ENCODE assay signal across 9 cellular contexts in the genomic region with DNA sequence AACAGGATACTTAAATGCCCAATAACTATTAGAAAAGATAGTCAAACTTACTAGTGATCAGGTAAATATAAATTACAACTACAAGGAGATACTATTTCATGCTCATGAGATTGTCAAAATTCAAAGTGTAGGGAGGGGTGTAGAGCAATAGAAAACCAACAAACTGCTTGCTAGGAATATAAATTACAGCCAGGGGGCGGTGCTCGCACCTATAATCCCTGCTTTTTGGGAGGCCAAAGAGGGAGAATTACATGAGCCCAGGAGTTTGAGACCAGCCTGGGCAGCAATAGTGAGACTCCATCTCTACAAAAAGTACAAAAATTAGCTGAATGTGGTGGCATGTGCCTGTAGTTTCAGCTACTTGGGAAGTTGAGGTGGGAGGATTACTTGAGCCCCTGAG.
DNase-seq lines count a peak whose midpoint lies in the region; ATAC-seq and TF ChIP-seq lines count a peak whose summit lies in the region.
"Had no signal": no experiment of that assay in that cellular context is flagged by ENCODE, and none has a peak within 500 bp of the region (broad histone marks: within the 10 kb centered on the region; RNA-seq: fewer than 3 reads in every experiment).

No MANE protein-coding gene starts in this region.

- no peak overlapping the region for H3T11ph ChIP-seq in H9 (ENCODE audit: low read length)

- H3K56ac ChIP-seq in H9 (ENCODE audit: insufficient read length, low read depth, low read length), result no peak overlapping the region

- no peaks in the 10 kb centered on the region for H3K36me3 ChIP-seq in SJCRH30
- no peaks in the 10 kb centered on the region for H3K36me3 ChIP-seq in naive thymus-derived CD4-positive, alpha-beta T cell (ENCODE audit: control insufficient read depth in 2 of 3, insufficient read depth in 3 of 3, low read length in 3 of 3)
- H3K36me3 ChIP-seq: tibial nerve had no signal

- H4K20me1 ChIP-seq in H9 (ENCODE audit: control insufficient read depth, insufficient read depth, insufficient read length), result no peaks in the 10 kb centered on the region

- H3K27ac Mint-ChIP-seq in H9, result no peak overlapping the region
- no peak overlapping the region for H3K27ac Mint-ChIP-seq in naive thymus-derived CD4-positive, alpha-beta T cell

- H3K4me3 Mint-ChIP-seq in H9, result no peak overlapping the region
- no peak overlapping the region for H3K4me3 Mint-ChIP-seq in naive thymus-derived CD4-positive, alpha-beta T cell

- peaks cover 4 to 6% of the 10 kb centered on the region in 2 experiments; a peak in 3 of 4 replicates for H3K4me1 Mint-ChIP-seq in H9
- H3K4me1 Mint-ChIP-seq in naive thymus-derived CD4-positive, alpha-beta T cell, result no peaks in the 10 kb centered on the region

- ATAC-seq in naive thymus-derived CD4-positive, alpha-beta T cell, result no peak
- ATAC-seq in HG03442 (IDR thresholded peaks at IDR 0.05; ENCODE audit: unreplicated experiment), result no peak

- no peaks in the 10 kb centered on the region for H3K9me3 Mint-ChIP-seq in H9
- H3K9me3 Mint-ChIP-seq in naive thymus-derived CD4-positive, alpha-beta T cell, result peaks cover 0 to 2% (median 0%) of the 10 kb centered on the region in 11 donors

- no peaks in the 10 kb centered on the region for H3K27me3 Mint-ChIP-seq in H9 (ENCODE audit: low read depth)
- H3K27me3 Mint-ChIP-seq in naive thymus-derived CD4-positive, alpha-beta T cell, result peaks cover 0 to 8% (median 0%) of the 10 kb centered on the region in 5 donors

- CTCF ChIA-PET in naive thymus-derived CD4-positive, alpha-beta T cell (lab: Charles Lee), result no interaction called here

- peak; percentile 46 for DNase-seq in EH (ENCODE audit: low read depth)
- peak; percentile 58 for DNase-seq in H9
- peak; percentile 3 to 40 for DNase-seq in SJCRH30
- DNase-seq in islet precursor cell, result peak; percentile 66
- DNase-seq in naive thymus-derived CD4-positive, alpha-beta T cell, result no peak
- DNase-seq in stimulated activated CD4-positive, alpha-beta T cell treated with anti-CD3 and anti-CD28 coated beads, Interleukin-2, amount 100 ng/mL, for 48 hours, result no peak
- DNase-seq in epidermal melanocyte (ENCODE audit: insufficient read length, low spot score), result no peak

- H2BK120ac ChIP-seq in H9 (ENCODE audit: low read depth, low read length, poor library complexity, severe bottlenecking), result no peak overlapping the region

- H3K4me3 ChIP-seq in SJCRH30, result no peak overlapping the region
- H3K4me3 ChIP-seq in naive thymus-derived CD4-positive, alpha-beta T cell (ENCODE audit: low read length), result no peak overlapping the region
- H3K4me3 ChIP-seq: tibial nerve had no signal

- no peak overlapping the region for H3K27ac ChIP-seq in H9 (ENCODE audit: insufficient read length, low read depth, low read length)
- H3K27ac ChIP-seq in SJCRH30, result no peak overlapping the region
- no peak overlapping the region for H3K27ac ChIP-seq in naive thymus-derived CD4-positive, alpha-beta T cell (ENCODE audit: low read depth, low read length)
- H3K27ac ChIP-seq: tibial nerve had no signal

- no peak overlapping the region for H3K9ac ChIP-seq in H9 (ENCODE audit: extremely low read depth, insufficient read length, low read length)

- no peak overlapping the region for H3K4ac ChIP-seq in H9 (ENCODE audit: low read depth, low read length)

- POLR2A ChIA-PET in naive thymus-derived CD4-positive, alpha-beta T cell (lab: Charles Lee), result no interaction called here

- no peak overlapping the region for H2BK5ac ChIP-seq in H9 (ENCODE audit: insufficient read length, low read length)

- no peak overlapping the region for H4K91ac ChIP-seq in H9 (ENCODE audit: insufficient read length, low read depth, low read length)

- H3K79me1 ChIP-seq in H9 (ENCODE audit: insufficient read depth, low read depth, low read length, poor library complexity, severe bottlenecking), result no peaks in the 10 kb centered on the region

- H3K23me2 ChIP-seq in H9 (ENCODE audit: insufficient read length, low read depth, low read length, poor library complexity, severe bottlenecking), result no peaks in the 10 kb centered on the region

- H4K5ac ChIP-seq in H9 (ENCODE audit: insufficient read length, low read depth, low read length), result no peak overlapping the region

- no peak overlapping the region for H3K14ac ChIP-seq in H9 (ENCODE audit: insufficient read depth, low read length)

- no peak overlapping the region for H2BK20ac ChIP-seq in H9 (ENCODE audit: low read depth, low read length, poor library complexity, severe bottlenecking)

- TF ChIP-seq CTCF in H9 (conservative IDR thresholded peaks at IDR 0.05), result peak; percentile 81

- intact Hi-C loops in naive thymus-derived CD4-positive, alpha-beta T cell (cut with micrococcal nuclease), result no loop called here

- no CpG with 5 or more reads among the region's 2 CpGs for WGBS in H9 (ENCODE audit: extremely low coverage, insufficient read length, low lambda C conversion rate)

- H2AFZ ChIP-seq in H9 (ENCODE audit: low read length), result no peak overlapping the region

- H3K79me2 ChIP-seq in H9 (ENCODE audit: insufficient read depth, low read length), result no peaks in the 10 kb centered on the region

- H2BK12ac ChIP-seq in H9 (ENCODE audit: insufficient read length, low read depth, low read length), result no peak overlapping the region

- H3K4me1 ChIP-seq in H9 (ENCODE audit: insufficient read depth, low read length), result no peaks in the 10 kb centered on the region
- no peaks in the 10 kb centered on the region for H3K4me1 ChIP-seq in SJCRH30
- no peaks in the 10 kb centered on the region for H3K4me1 ChIP-seq in naive thymus-derived CD4-positive, alpha-beta T cell (ENCODE audit: control insufficient read depth in 2 of 2, insufficient read depth in 2 of 2, low read length in 2 of 2)
- H3K4me1 ChIP-seq: tibial nerve had no signal

- no peak overlapping the region for H3K23ac ChIP-seq in H9 (ENCODE audit: insufficient read length, low read depth, low read length)

- no peak overlapping the region for H2BK15ac ChIP-seq in H9 (ENCODE audit: low read depth, low read length)

- H3K18ac ChIP-seq in H9 (ENCODE audit: insufficient read length, low read depth, low read length), result no peak overlapping the region

- no peak overlapping the region for H2AK5ac ChIP-seq in H9 (ENCODE audit: insufficient read length, low read length)

- H3K9me3 ChIP-seq in H9 (ENCODE audit: control insufficient read depth, low read depth, low read length), result no peaks in the 10 kb centered on the region
- no peaks in the 10 kb centered on the region for H3K9me3 ChIP-seq in SJCRH30 (replicated peaks)
- H3K9me3 ChIP-seq in naive thymus-derived CD4-positive, alpha-beta T cell (ENCODE audit: control insufficient read depth in 2 of 3, low read length in 3 of 3), result no peaks in the 10 kb centered on the region
- H3K9me3 ChIP-seq: tibial nerve had no signal

- no peak overlapping the region for H4K8ac ChIP-seq in H9 (replicated peaks; ENCODE audit: insufficient read length, low read depth, low read length)

- no peak overlapping the region for H3K4me2 ChIP-seq in H9 (ENCODE audit: insufficient read depth, insufficient read length, low read length)

- H3K36me3 Mint-ChIP-seq in H9 (ENCODE audit: insufficient read depth in 1 of 3, low read depth in 3 of 3), result no peaks in the 10 kb centered on the region
- no peaks in the 10 kb centered on the region for H3K36me3 Mint-ChIP-seq in naive thymus-derived CD4-positive, alpha-beta T cell

- no peaks in the 10 kb centered on the region for H3K27me3 ChIP-seq in H9 (ENCODE audit: insufficient read depth, low read length)
- H3K27me3 ChIP-seq in SJCRH30, result no peaks in the 10 kb centered on the region
- no peaks in the 10 kb centered on the region for H3K27me3 ChIP-seq in naive thymus-derived CD4-positive, alpha-beta T cell (ENCODE audit: control insufficient read depth in 2 of 2, insufficient read depth in 2 of 2, low read length in 2 of 2)
- H3K27me3 ChIP-seq: tibial nerve had no signal

Comparison
In these comparisons a context has a peak if more than half of its experiments do, and no peak if none do; other contexts are left out.
1. DNase-seq: peak in EH (single experiment), H9 (single experiment), SJCRH30 (2 of 2) and islet precursor cell (single experiment); none in naive thymus-derived CD4-positive, alpha-beta T cell (0 of 9), stimulated activated CD4-positive, alpha-beta T cell treated with anti-CD3 and anti-CD28 coated beads, Interleukin-2, amount 100 ng/mL, for 48 hours (0 of 2) and epidermal melanocyte (single experiment).